Comparison of ENCODE assay signal across 1 cellular context in genomic region chr10:21634599-21635365, GRCh38.
TF ChIP-seq lines count a peak whose summit lies in the region.

No MANE protein-coding gene starts in this region.

TF ChIP-seq in WTC11, 78 proteins besides CTCF, POLR2A, EP300 and RAD21 (continued from another document):
- TF ChIP-seq, protein P1, sequence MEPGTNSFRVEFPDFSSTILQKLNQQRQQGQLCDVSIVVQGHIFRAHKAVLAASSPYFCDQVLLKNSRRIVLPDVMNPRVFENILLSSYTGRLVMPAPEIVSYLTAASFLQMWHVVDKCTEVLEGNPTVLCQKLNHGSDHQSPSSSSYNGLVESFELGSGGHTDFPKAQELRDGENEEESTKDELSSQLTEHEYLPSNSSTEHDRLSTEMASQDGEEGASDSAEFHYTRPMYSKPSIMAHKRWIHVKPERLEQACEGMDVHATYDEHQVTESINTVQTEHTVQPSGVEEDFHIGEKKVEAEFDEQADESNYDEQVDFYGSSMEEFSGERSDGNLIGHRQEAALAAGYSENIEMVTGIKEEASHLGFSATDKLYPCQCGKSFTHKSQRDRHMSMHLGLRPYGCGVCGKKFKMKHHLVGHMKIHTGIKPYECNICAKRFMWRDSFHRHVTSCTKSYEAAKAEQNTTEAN (CRISPR knock-in tag; IDR thresholded peaks at IDR 0.05), result no peak
- TF ChIP-seq CREB1 (CRISPR knock-in tag; IDR thresholded peaks at IDR 0.05) (no peak), RORB (CRISPR knock-in tag; IDR thresholded peaks at IDR 0.05) (no peak), TP53 (CRISPR knock-in tag; IDR thresholded peaks at IDR 0.05) (no peak), ZBTB21 (CRISPR knock-in tag; IDR thresholded peaks at IDR 0.05; ENCODE audit: borderline replicate concordance) (no peak), MXD4 (CRISPR knock-in tag; IDR thresholded peaks at IDR 0.05; ENCODE audit: borderline replicate concordance) (no peak), SMAD3 (CRISPR knock-in tag; IDR thresholded peaks at IDR 0.05; ENCODE audit: borderline replicate concordance) (no peak), TEAD1 (CRISPR knock-in tag; IDR thresholded peaks at IDR 0.05) (no peak), PRRX2 (CRISPR knock-in tag; IDR thresholded peaks at IDR 0.05) (no peak)
- TF ChIP-seq, protein P2, sequence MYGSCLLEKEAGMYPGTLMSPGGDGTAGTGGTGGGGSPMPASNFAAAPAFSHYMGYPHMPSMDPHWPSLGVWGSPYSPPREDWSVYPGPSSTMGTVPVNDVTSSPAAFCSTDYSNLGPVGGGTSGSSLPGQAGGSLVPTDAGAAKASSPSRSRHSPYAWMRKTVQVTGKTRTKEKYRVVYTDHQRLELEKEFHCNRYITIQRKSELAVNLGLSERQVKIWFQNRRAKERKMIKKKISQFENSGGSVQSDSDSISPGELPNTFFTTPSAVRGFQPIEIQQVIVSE (CRISPR knock-in tag; IDR thresholded peaks at IDR 0.05; ENCODE audit: borderline replicate concordance), result no peak
- TF ChIP-seq, protein P3, sequence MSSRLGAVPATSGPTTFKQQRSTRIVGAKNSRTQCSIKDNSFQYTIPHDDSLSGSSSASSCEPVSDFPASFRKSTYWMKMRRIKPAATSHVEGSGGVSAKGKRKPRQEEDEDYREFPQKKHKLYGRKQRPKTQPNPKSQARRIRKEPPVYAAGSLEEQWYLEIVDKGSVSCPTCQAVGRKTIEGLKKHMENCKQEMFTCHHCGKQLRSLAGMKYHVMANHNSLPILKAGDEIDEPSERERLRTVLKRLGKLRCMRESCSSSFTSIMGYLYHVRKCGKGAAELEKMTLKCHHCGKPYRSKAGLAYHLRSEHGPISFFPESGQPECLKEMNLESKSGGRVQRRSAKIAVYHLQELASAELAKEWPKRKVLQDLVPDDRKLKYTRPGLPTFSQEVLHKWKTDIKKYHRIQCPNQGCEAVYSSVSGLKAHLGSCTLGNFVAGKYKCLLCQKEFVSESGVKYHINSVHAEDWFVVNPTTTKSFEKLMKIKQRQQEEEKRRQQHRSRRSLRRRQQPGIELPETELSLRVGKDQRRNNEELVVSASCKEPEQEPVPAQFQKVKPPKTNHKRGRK (CRISPR knock-in tag; IDR thresholded peaks at IDR 0.05; ENCODE audit: borderline replicate concordance), result no peak
